8 cellular contexts compared by ENCODE assay signal in genomic region chr15:78298983-78299301, GRCh38. TPM values are rescaled to one million over a fixed set of nuclear protein-coding genes. Genes with fewer than 3 reads are reported as not detected.
DNase-seq lines count a peak whose midpoint lies in the region; ATAC-seq and TF ChIP-seq lines count a peak whose summit lies in the region.

No MANE protein-coding gene starts in this region.

- H3K27ac ChIP-seq in VCaP (peak overlapping the region; percentile 82), prostate gland (peak overlapping the region; percentile 70 to 73)

- DNase-seq in SIG-M5 treated with dmso at 0.1 percent for 504 hours (lab: John Stamatoyannopoulos, UW; ENCODE audit: unreplicated experiment): peak; percentile 30
- DNase-seq in SIG-M5 (lab: John Stamatoyannopoulos, UW): no peak
- DNase-seq in glomerular visceral epithelial cell (ENCODE audit: extremely low spot score): peak; percentile 31
- no peak for DNase-seq in prostate gland (ENCODE audit: low spot score)
- DNase-seq in NCI-H1048 (lab: John Stamatoyannopoulos, UW): no peak
- no peak for DNase-seq in NCI-H146 (lab: John Stamatoyannopoulos, UW)

- peak overlapping the region; percentile 62 to 77 for H3K4me3 ChIP-seq in prostate gland

- peak; percentile 33 for TF ChIP-seq CTCF in VCaP (conservative IDR thresholded peaks at IDR 0.05)
- no peak for TF ChIP-seq CTCF in prostate gland (IDR thresholded peaks at IDR 0.05)

- peak; percentile 27 for ATAC-seq in HG03066 (IDR thresholded peaks at IDR 0.05; ENCODE audit: low read depth, unreplicated experiment)

- TF ChIP-seq POLR2A in prostate gland (IDR thresholded peaks at IDR 0.05): no peak

- intact Hi-C loops in prostate gland (cut with DNase I): no loop called here

- H3K27me3 ChIP-seq in prostate gland (replicated peaks; ENCODE audit: insufficient read depth): no peaks in the 10 kb centered on the region

- H3K4me1 ChIP-seq in prostate gland (replicated peaks): peaks cover 6% of the 10 kb centered on the region

- no peaks in the 10 kb centered on the region for H3K36me3 ChIP-seq in prostate gland

- WGBS in prostate gland: 1% methylated on average over 9 of the region's 9 CpGs

- H3K9me3 ChIP-seq in prostate gland: no peaks in the 10 kb centered on the region

RNA-seq across cellular contexts. Expression of gene SKIC8, which starts 0.5 kb away (rescaled TPM):
- 100 to 1,000 TPM in 1 of 2 donors, 10 to 100 TPM in 1; 58.1 to 109 TPM for total RNA-seq in prostate gland

RNA-seq across cellular contexts. Expression of gene DNAJA4, which starts 34.6 kb away (rescaled TPM):
- total RNA-seq in prostate gland: 10 to 100 TPM; 32.1 to 43.7 TPM

RNA-seq across cellular contexts. Expression of gene CRABP1, which starts 41.2 kb away (rescaled TPM):
- not detected for total RNA-seq in prostate gland

Comparison
In these comparisons a context has a peak if more than half of its experiments do, and no peak if none do; other contexts are left out.
1. DNase-seq: peak in SIG-M5 treated with dmso at 0.1 percent for 504 hours (single experiment) and glomerular visceral epithelial cell (single experiment); none in SIG-M5 (single experiment), prostate gland (single experiment), NCI-H1048 (single experiment) and NCI-H146 (single experiment).